ENCODE assay signal across 12 cellular contexts in the genomic region with DNA sequence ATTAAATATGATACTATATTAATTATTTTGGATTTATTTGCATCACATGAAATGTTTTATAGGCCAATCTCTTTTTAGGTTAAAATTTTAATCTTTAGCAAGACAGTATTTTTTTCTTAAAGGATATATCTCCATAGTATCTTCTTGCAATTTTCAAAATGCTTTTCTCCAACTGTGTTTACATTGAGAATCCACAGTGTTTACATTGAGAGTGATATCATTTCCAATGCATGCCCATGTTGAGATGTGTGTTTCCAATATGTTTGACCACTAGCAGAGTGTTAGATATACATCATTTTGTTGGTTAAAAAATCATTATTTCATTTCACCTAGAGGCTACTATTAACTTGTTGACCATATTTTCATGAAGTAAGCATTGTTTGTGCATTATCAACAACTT. TPM values are rescaled to one million over a fixed set of nuclear protein-coding genes. Genes with fewer than 3 reads are reported as not detected.
DNase-seq lines count a peak whose midpoint lies in the region; ATAC-seq and TF ChIP-seq lines count a peak whose summit lies in the region.
"Had no signal": no experiment of that assay in that cellular context is flagged by ENCODE, and none has a peak within 500 bp of the region (broad histone marks: within the 10 kb centered on the region; RNA-seq: fewer than 3 reads in every experiment).

No MANE protein-coding gene starts in this region.

- no peak overlapping the region for H3K4me3 ChIP-seq in cardiac muscle cell
- H3K4me3 ChIP-seq in right cardiac atrium (ENCODE audit: low read length), result no peak overlapping the region
- no peak overlapping the region for H3K4me3 ChIP-seq in neural progenitor cell
- H3K4me3 ChIP-seq: BLaER1 treated with 17β-estradiol and CSF1 and Interleukin-3, amounts not matched to agents 10 nM and 100 nM had no signal

- H3K9me3 Mint-ChIP-seq in neural progenitor cell, result peaks cover 4% of the 10 kb centered on the region

- no peaks in the 10 kb centered on the region for H4K20me1 ChIP-seq in neural progenitor cell (ENCODE audit: low read depth)
- H4K20me1 ChIP-seq: BLaER1 treated with 17β-estradiol and CSF1 and Interleukin-3, amounts not matched to agents 10 nM and 100 nM had no signal

- H3K9me3 ChIP-seq in cardiac muscle cell (ENCODE audit: low read depth), result no peaks in the 10 kb centered on the region
- no peaks in the 10 kb centered on the region for H3K9me3 ChIP-seq in right cardiac atrium (ENCODE audit: control insufficient read depth, low read length)
- H3K9me3 ChIP-seq in neural progenitor cell (ENCODE audit: low read depth), result no peaks in the 10 kb centered on the region
- H3K9me3 ChIP-seq: BLaER1 treated with 17β-estradiol and CSF1 and Interleukin-3, amounts not matched to agents 10 nM and 100 nM had no signal

- H3K9ac ChIP-seq in neural progenitor cell, result no peak overlapping the region
- H3K9ac ChIP-seq: BLaER1 treated with 17β-estradiol and CSF1 and Interleukin-3, amounts not matched to agents 10 nM and 100 nM had no signal

- H3K4me1 ChIP-seq in cardiac muscle cell (ENCODE audit: low read depth), result peaks cover 18% of the 10 kb centered on the region
- H3K4me1 ChIP-seq in right cardiac atrium (ENCODE audit: control insufficient read depth, insufficient read depth, low read length), result no peaks in the 10 kb centered on the region
- H3K4me1 ChIP-seq in neural progenitor cell, result peaks cover 45% of the 10 kb centered on the region
- H3K4me1 ChIP-seq: BLaER1 treated with 17β-estradiol and CSF1 and Interleukin-3, amounts not matched to agents 10 nM and 100 nM had no signal

- H3K4me2 ChIP-seq in neural progenitor cell, result peak overlapping the region; percentile 23
- H3K4me2 ChIP-seq: BLaER1 treated with 17β-estradiol and CSF1 and Interleukin-3, amounts not matched to agents 10 nM and 100 nM had no signal

- H3K36me3 ChIP-seq in cardiac muscle cell (peaks cover 76% of the 10 kb centered on the region), neural progenitor cell (peaks cover 8% of the 10 kb centered on the region)
- H3K36me3 ChIP-seq: BLaER1 treated with 17β-estradiol and CSF1 and Interleukin-3, amounts not matched to agents 10 nM and 100 nM had no signal

- peaks cover 68% of the 10 kb centered on the region for H3K36me3 Mint-ChIP-seq in neural progenitor cell

- ATAC-seq in right cardiac atrium (no peak), GM19395 (IDR thresholded peaks at IDR 0.05; ENCODE audit: unreplicated experiment) (no peak), GM21526 (IDR thresholded peaks at IDR 0.05; ENCODE audit: low FRiP score, unreplicated experiment) (no peak)

- intact Hi-C loops in right cardiac atrium (cut with DNase I), result no loop called here

- H3K79me2 ChIP-seq in neural progenitor cell (ENCODE audit: low read depth), result peaks cover 16% of the 10 kb centered on the region

- H2AFZ ChIP-seq in neural progenitor cell (replicated peaks), result no peak overlapping the region

- H3F3A ChIP-seq in neural progenitor cell (ENCODE audit: low read depth), result peaks cover 6% of the 10 kb centered on the region

- TF ChIP-seq CTCF in cardiac muscle cell (IDR thresholded peaks at IDR 0.05; ENCODE audit: low read depth, low read length) (no peak), neural progenitor cell (IDR thresholded peaks at IDR 0.05) (no peak)

- H3K4me3 Mint-ChIP-seq in neural progenitor cell, result no peak overlapping the region
- H3K4me3 Mint-ChIP-seq: CD4-positive, CD25-positive, alpha-beta regulatory T cell had no signal

- H3K27ac ChIP-seq in cardiac muscle cell (peak overlapping the region; percentile 56), right cardiac atrium (ENCODE audit: low read length) (no peak overlapping the region), neural progenitor cell (peak overlapping the region; percentile 69)
- H3K27ac ChIP-seq: 22Rv1; BLaER1 treated with 17β-estradiol and CSF1 and Interleukin-3, amounts not matched to agents 10 nM and 100 nM had no signal

- peaks cover 2% of the 10 kb centered on the region for H3K27me3 Mint-ChIP-seq in neural progenitor cell (ENCODE audit: insufficient read depth, low read depth)

- H3K4me1 Mint-ChIP-seq in neural progenitor cell, result peaks cover 25% of the 10 kb centered on the region
- H3K4me1 Mint-ChIP-seq: CD4-positive, CD25-positive, alpha-beta regulatory T cell had no signal

- DNase-seq in cardiac muscle cell (ENCODE audit: low read depth in 1 of 2, low spot score in 1 of 2), result no peak
- DNase-seq in right cardiac atrium, result no peak
- DNase-seq in fibroblast of peridontal ligament (ENCODE audit: extremely low read depth), result peak; percentile 71
- DNase-seq in neural progenitor cell (ENCODE audit: low spot score), result no peak
- DNase-seq in NCI-H2029 (lab: John Stamatoyannopoulos, UW), result no peak
- DNase-seq: CD4-positive, CD25-positive, alpha-beta regulatory T cell; DMS79; KBM-7 had no signal

- H3K27ac Mint-ChIP-seq in neural progenitor cell, result no peak overlapping the region
- H3K27ac Mint-ChIP-seq: CD4-positive, CD25-positive, alpha-beta regulatory T cell had no signal

- no peaks in the 10 kb centered on the region for H3K27me3 ChIP-seq in cardiac muscle cell
- no peaks in the 10 kb centered on the region for H3K27me3 ChIP-seq in right cardiac atrium (ENCODE audit: control insufficient read depth, insufficient read depth)
- H3K27me3 ChIP-seq in neural progenitor cell, result no peaks in the 10 kb centered on the region
- H3K27me3 ChIP-seq: BLaER1 treated with 17β-estradiol and CSF1 and Interleukin-3, amounts not matched to agents 10 nM and 100 nM had no signal

RNA-seq across cellular contexts. Expression of gene VCAN, which starts 17.3 kb away (rescaled TPM):
- 414 and 618 TPM in 2 replicates for total RNA-seq in cardiac muscle cell
- 184 and 273 TPM in 2 replicates for polyA plus RNA-seq in cardiac muscle cell
- 100 to 1,000 TPM in 1 of 4 donors, 10 to 100 TPM in 3; 45.0 to 190 (median 94.3) TPM for total RNA-seq in right cardiac atrium
- polyA plus RNA-seq in right cardiac atrium, result 22.1 TPM
- 71.6 and 101 TPM in 2 replicates for total RNA-seq in neural progenitor cell (ENCODE audit: low replicate concordance)
- total RNA-seq: CD4-positive, CD25-positive, alpha-beta regulatory T cell had no signal
